28 cellular contexts compared by ENCODE assay signal in genomic region chr16:66421891-66422290, GRCh38. TPM values are rescaled to one million over a fixed set of nuclear protein-coding genes. Genes with fewer than 3 reads are reported as not detected.
DNase-seq lines count a peak whose midpoint lies in the region; ATAC-seq and TF ChIP-seq lines count a peak whose summit lies in the region.
"Had no signal": no experiment of that assay in that cellular context is flagged by ENCODE, and none has a peak within 500 bp of the region (broad histone marks: within the 10 kb centered on the region; RNA-seq: fewer than 3 reads in every experiment).

No MANE protein-coding gene starts in this region.

- H3K4me3 ChIP-seq in right cardiac atrium (ENCODE audit: low read length) (no peak overlapping the region), mammary epithelial cell (replicated peaks in 1 of 3; ENCODE audit: insufficient read depth in 1 of 3, low read depth in 2 of 3, low read length in 3 of 3) (no peak overlapping the region)
- H3K4me3 ChIP-seq: BLaER1, GM12878 had no signal

- H3K9me3 ChIP-seq in right cardiac atrium (ENCODE audit: control insufficient read depth, low read length) (no peaks in the 10 kb centered on the region), mammary epithelial cell (replicated peaks; ENCODE audit: insufficient read depth, low read length) (no peaks in the 10 kb centered on the region)
- H3K9me3 ChIP-seq: BE2C, BLaER1 had no signal

- H3K27me3 Mint-ChIP-seq in natural killer cell (ENCODE audit: low read depth in 2 of 2) = peaks cover 47 to 51% of the 10 kb centered on the region in 2 donors

- no peaks in the 10 kb centered on the region for H3K9me3 Mint-ChIP-seq in natural killer cell
- H3K9me3 Mint-ChIP-seq: CD8-positive, alpha-beta memory T cell had no signal

- no peak overlapping the region for H3K4me2 ChIP-seq in mammary epithelial cell (ENCODE audit: insufficient read depth, low read depth, low read length)
- H3K4me2 ChIP-seq: BLaER1 had no signal

- no peaks in the 10 kb centered on the region for H3K79me2 ChIP-seq in mammary epithelial cell (ENCODE audit: insufficient read depth, low read length)

- 85% methylated on average over 6 of the region's 6 CpGs for WGBS in right cardiac atrium
- 87% methylated on average over 6 of the region's 6 CpGs for WGBS in mammary epithelial cell (ENCODE audit: low coverage, missing lambda C conversion rate)

- in situ Hi-C loops in mammary epithelial cell (cut with MboI; ENCODE audit: low sequenced_read_pairs in 2 of 2) = loop anchor here in 1 of 2 donors (25.0 kb wide), 1 partner anchor 440 kb away; no protein-coding TSS in a partner anchor

- no peaks in the 10 kb centered on the region for H3K27me3 ChIP-seq in right cardiac atrium (ENCODE audit: control insufficient read depth, insufficient read depth)
- no peaks in the 10 kb centered on the region for H3K27me3 ChIP-seq in mammary epithelial cell (ENCODE audit: insufficient read depth, low read length)

- H3K4me3 Mint-ChIP-seq in natural killer cell = no peak overlapping the region
- H3K4me3 Mint-ChIP-seq: CD4-positive, alpha-beta memory T cell; CD4-positive, CD25-positive, alpha-beta regulatory T cell; CD8-positive, alpha-beta memory T cell had no signal

- H3K27ac ChIP-seq in right cardiac atrium (ENCODE audit: low read length) = no peak overlapping the region
- no peak overlapping the region for H3K27ac ChIP-seq in mammary epithelial cell (ENCODE audit: insufficient read depth, low read depth, low read length)
- H3K27ac ChIP-seq: BLaER1 had no signal

- H3K36me3 Mint-ChIP-seq in natural killer cell = no peaks in the 10 kb centered on the region
- H3K36me3 Mint-ChIP-seq: CD4-positive, alpha-beta memory T cell; CD8-positive, alpha-beta memory T cell had no signal

- DNase-seq in cardiac septum (ENCODE audit: low spot score) (peak; percentile 47), right cardiac atrium (no peak), islet precursor cell (peak; percentile 18), natural killer cell (no peak), mammary epithelial cell (no peak)
- DNase-seq in stimulated activated CD8-positive, alpha-beta memory T cell treated with anti-CD3 and anti-CD28 coated beads, Interleukin-4, amount 100 ng/mL, for 48 hours = peak; percentile 7
- DNase-seq: 8988T; ACHN; BE2C; C1 segment of cervical spinal cord; CD4-positive, alpha-beta memory T cell; CD4-positive, CD25-positive, alpha-beta regulatory T cell; CD8-positive, alpha-beta memory T cell; COR-L47; DMS 273 treated with DMSO at 0.1 percent for 48 hours; DMS153; DMS53; DMS79; DND-41; EL; GDM1 had no signal

- H3K4me1 ChIP-seq in right cardiac atrium (ENCODE audit: control insufficient read depth, insufficient read depth, low read length) (no peaks in the 10 kb centered on the region), mammary epithelial cell (ENCODE audit: insufficient read depth, low read length) (peaks cover 5% of the 10 kb centered on the region)
- H3K4me1 ChIP-seq: BE2C had no signal

- H2AFZ ChIP-seq in mammary epithelial cell (ENCODE audit: low read depth, low read length) = no peak overlapping the region

- CTCF ChIA-PET in mammary epithelial cell (lab: Charles Lee; ENCODE audit: low non-redundant PET) = no interaction called here

- dilution Hi-C loops in mammary epithelial cell (cut with HindIII; ENCODE audit: low sequenced_read_pairs) = no loop called here

- intact Hi-C loops in cardiac septum (cut with DNase I) = no loop called here
- intact Hi-C loops in right cardiac atrium (cut with DNase I) = no loop called here
- intact Hi-C loops in natural killer cell (cut with micrococcal nuclease) = no loop called here
- intact Hi-C loops in mammary epithelial cell (cut with micrococcal nuclease) = no loop called here

- no peak for ATAC-seq in right cardiac atrium
- ATAC-seq in natural killer cell = no peak
- ATAC-seq: GM12878 had no signal

- no peaks in the 10 kb centered on the region for H3K36me3 ChIP-seq in mammary epithelial cell (ENCODE audit: insufficient read depth, low read length)
- H3K36me3 ChIP-seq: BE2C, BLaER1 had no signal

- H4K20me1 ChIP-seq in mammary epithelial cell (ENCODE audit: insufficient read depth, low read length) = no peaks in the 10 kb centered on the region

- BruUV-seq in mammary epithelial cell (replicated peaks; lab: Mats Ljungman, UMichigan) = no TSS peak

- no peak overlapping the region for H3K27ac Mint-ChIP-seq in natural killer cell
- H3K27ac Mint-ChIP-seq: CD14-positive monocyte; CD4-positive, CD25-positive, alpha-beta regulatory T cell had no signal

- H3K9ac ChIP-seq in mammary epithelial cell (ENCODE audit: insufficient read depth, low read length) = no peak overlapping the region
- H3K9ac ChIP-seq: BLaER1 had no signal

- peaks cover 0 to 9% of the 10 kb centered on the region in 2 donors for H3K4me1 Mint-ChIP-seq in natural killer cell

- TF ChIP-seq CTCF in natural killer cell (IDR thresholded peaks at IDR 0.05) (no peak), mammary epithelial cell (conservative IDR thresholded peaks at IDR 0.05 in 1 of 2, IDR thresholded peaks at IDR 0.05 in 1 of 2; ENCODE audit: extremely low read depth in 1 of 2, insufficient read depth in 1 of 2, low read depth in 1 of 2, low read length in 2 of 2) (no peak)

RNA-seq across cellular contexts. Expression of gene BEAN1, which starts 5.2 kb away (rescaled TPM):
- 2.8 TPM for total RNA-seq in cardiac septum
- 1 to 10 TPM in 3 of 4 donors, under 1 TPM in 1; 0.79 to 1.5 (median 1.2) TPM for total RNA-seq in right cardiac atrium
- polyA plus RNA-seq in right cardiac atrium = 0.41 TPM
- not detected for total RNA-seq in natural killer cell
- 1 to 10 TPM; 1.3 to 1.9 TPM for total RNA-seq in mammary epithelial cell
- 0.61 TPM for polyA plus RNA-seq in mammary epithelial cell
- not detected for polyA minus RNA-seq in mammary epithelial cell
- total RNA-seq: A673; CD4-positive, alpha-beta memory T cell; CD4-positive, CD25-positive, alpha-beta regulatory T cell; CD8-positive, alpha-beta memory T cell; Daoy; G401; GM12878 had no signal
- polyA plus RNA-seq: AG04450, GM12878 had no signal

RNA-seq across cellular contexts. Expression of gene CDH5, which starts 55.4 kb away (rescaled TPM):
- total RNA-seq in cardiac septum (51.9 TPM), right cardiac atrium (10 to 100 TPM; 22.9 to 47.0 (median 40.9) TPM), natural killer cell (not detected), mammary epithelial cell (under 1 TPM in 1 of 2 donors, not detected in 1; 0.12 TPM)
- polyA plus RNA-seq in right cardiac atrium (32.8 TPM), mammary epithelial cell (0.03 TPM)
- polyA minus RNA-seq in mammary epithelial cell = not detected
- total RNA-seq: CD4-positive, alpha-beta memory T cell; CD4-positive, CD25-positive, alpha-beta regulatory T cell; CD8-positive, alpha-beta memory T cell; G401; GM12878 had no signal
- polyA plus RNA-seq: AG04450; CD4-positive, alpha-beta memory T cell; CD4-positive, CD25-positive, alpha-beta regulatory T cell; CD8-positive, alpha-beta memory T cell; GM12878 had no signal

Comparison
In these comparisons a context has a peak if more than half of its experiments do, and no peak if none do; other contexts are left out.
1. DNase-seq: peak in cardiac septum (single experiment), islet precursor cell (single experiment) and stimulated activated CD8-positive, alpha-beta memory T cell treated with anti-CD3 and anti-CD28 coated beads, Interleukin-4, amount 100 ng/mL, for 48 hours (single experiment); none in right cardiac atrium (0 of 3), natural killer cell (single experiment) and mammary epithelial cell (single experiment).
2. RNA of gene CDH5, which starts 55.4 kb away (total RNA-seq): 51.9 TPM in cardiac septum (single experiment) and 22.9 to 47.0 TPM in right cardiac atrium; 0.12 TPM in mammary epithelial cell and not detected in natural killer cell; every median in the first group is over 10 times any median in the second.